9 cellular contexts compared by ENCODE assay signal in the genomic region with DNA sequence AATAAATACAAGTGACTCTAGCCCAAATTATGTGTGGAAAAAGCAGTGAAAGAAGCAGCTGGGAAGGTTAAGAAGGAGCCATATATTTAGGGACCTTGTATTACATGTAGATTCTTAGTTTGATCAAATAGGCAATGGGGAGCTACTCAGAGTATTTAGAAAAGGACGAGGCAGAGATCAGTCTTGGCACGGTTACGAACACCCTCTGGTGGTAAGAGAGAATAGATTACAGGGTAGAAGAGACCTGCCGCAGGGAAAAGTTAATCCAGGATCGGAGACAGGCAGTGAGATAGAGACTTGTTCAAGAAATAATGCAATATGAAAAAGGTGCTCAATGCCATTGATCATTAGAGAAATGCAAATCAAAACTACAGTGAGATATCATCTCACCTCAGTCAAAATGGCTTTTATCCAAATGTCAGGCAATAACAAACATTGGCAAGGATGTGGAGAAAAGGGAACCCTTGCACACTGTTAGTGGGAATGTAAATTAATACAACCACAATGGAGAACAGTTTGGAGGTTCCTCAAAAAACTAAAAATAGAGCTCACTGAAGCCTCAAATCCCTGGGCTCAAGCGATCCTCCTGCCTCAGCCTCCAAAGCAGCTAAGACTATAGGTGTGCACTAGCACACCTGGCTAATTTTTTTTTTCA. TPM values are rescaled to one million over a fixed set of nuclear protein-coding genes. Genes with fewer than 3 reads are reported as not detected.
DNase-seq lines count a peak whose midpoint lies in the region; ATAC-seq, FAIRE-seq and TF ChIP-seq lines count a peak whose summit lies in the region.
"Had no signal": no experiment of that assay in that cellular context is flagged by ENCODE, and none has a peak within 500 bp of the region (broad histone marks: within the 10 kb centered on the region; RNA-seq: fewer than 3 reads in every experiment).

No MANE protein-coding gene starts in this region.

- H3K79me2 ChIP-seq in DND-41 (ENCODE audit: insufficient read depth, low read length): peaks cover 41% of the 10 kb centered on the region
- peaks cover 0 to 21% of the 10 kb centered on the region in 2 experiments; a peak in 3 of 4 replicates for H3K79me2 ChIP-seq in H1 (ENCODE audit: control insufficient read depth in 1 of 2, insufficient read depth in 2 of 2, low read length in 2 of 2)

- H3K27ac ChIP-seq in DND-41 (ENCODE audit: low read length): no peak overlapping the region
- no peak overlapping the region for H3K27ac ChIP-seq in H1 (ENCODE audit: low read depth, low read length)
- H3K27ac ChIP-seq: epithelial cell of prostate had no signal

- H3K36me3 ChIP-seq in DND-41 (ENCODE audit: insufficient read depth, low read length): peaks cover 9% of the 10 kb centered on the region; the same call in 1 of the 2 replicates
- H3K36me3 ChIP-seq in H1 (ENCODE audit: control insufficient read depth in 2 of 4, insufficient read depth in 4 of 4, low read length in 3 of 4): peaks cover 0 to 4% (median 0%) of the 10 kb centered on the region in 4 experiments; a peak in 3 of 8 replicates

- no peak overlapping the region for H3K4ac ChIP-seq in H1 (replicated peaks; ENCODE audit: insufficient read length, low read depth, low read length)

- no peak for ATAC-seq in DND-41 (ENCODE audit: insufficient read depth, low read depth)
- ATAC-seq in HG03342 (IDR thresholded peaks at IDR 0.05; ENCODE audit: unreplicated experiment): no peak
- no peak for ATAC-seq in HG03196 (IDR thresholded peaks at IDR 0.05; ENCODE audit: unreplicated experiment)
- no peak for ATAC-seq in HG03045 (IDR thresholded peaks at IDR 0.05; ENCODE audit: unreplicated experiment)

- H3K4me1 ChIP-seq in DND-41 (ENCODE audit: insufficient read depth, low read length) (no peaks in the 10 kb centered on the region), H1 (replicated peaks in 1 of 4; ENCODE audit: control insufficient read depth in 3 of 4, insufficient read depth in 4 of 4, low read length in 3 of 4) (no peaks in the 10 kb centered on the region)

- no peak overlapping the region for H3K4me3 ChIP-seq in DND-41 (ENCODE audit: low read depth in 1 of 2, low read length in 2 of 2)
- no peak overlapping the region for H3K4me3 ChIP-seq in H1 (ENCODE audit: extremely low read depth in 1 of 4, insufficient read depth in 2 of 4, low read depth in 3 of 4, low read length in 4 of 4)

- TF ChIP-seq CTCF in DND-41 (IDR thresholded peaks at IDR 0.05; ENCODE audit: borderline replicate concordance, extremely low read depth, low read length, poor library complexity, severe bottlenecking): peak; percentile 11
- TF ChIP-seq CTCF in H1 (IDR thresholded peaks at IDR 0.05; ENCODE audit: control extremely low read depth in 1 of 3, insufficient read depth in 1 of 3, low read depth in 1 of 3, low read length in 3 of 3): peak in 2 of 3 experiments; percentile 58 to 72; a peak in 3 of 4 replicates

- H2BK120ac ChIP-seq in H1 (replicated peaks; ENCODE audit: low read depth, low read length): no peak overlapping the region

- TF ChIP-seq POLR2A in H1 (IDR thresholded peaks at IDR 0.05; ENCODE audit: control extremely low read depth in 1 of 2, low read depth in 2 of 2, low read length in 2 of 2): no peak

- DNase-seq in DND-41 (no peak), NCI-H2227 treated with DMSO at 0.1 percent for 48 hours (lab: John Stamatoyannopoulos, UW) (peak; percentile 67), H1 (ENCODE audit: low read depth in 1 of 2, low spot score in 2 of 2) (no peak), mucosa of gallbladder (ENCODE audit: low spot score) (peak; percentile 28)
- DNase-seq in effector CD4-positive, alpha-beta T cell: no peak

- H2BK15ac ChIP-seq in H1 (ENCODE audit: low read length): no peak overlapping the region

- TF ChIP-seq EP300 in H1 (IDR thresholded peaks at IDR 0.05; ENCODE audit: borderline replicate concordance in 1 of 2, low read depth in 2 of 2, low read length in 2 of 2): no peak

- TF ChIP-seq RAD21 in H1 (IDR thresholded peaks at IDR 0.05 in 1 of 2, conservative IDR thresholded peaks at IDR 0.05 in 1 of 2; ENCODE audit: low read depth in 2 of 2, low read length in 2 of 2): peak; percentile 81 to 89

- no peak overlapping the region for H2BK12ac ChIP-seq in H1 (ENCODE audit: low read depth, low read length)

- H4K5ac ChIP-seq in H1 (ENCODE audit: insufficient read length, low read depth, low read length): no peak overlapping the region

- H3K79me1 ChIP-seq in H1 (ENCODE audit: low read depth, low read length): no peaks in the 10 kb centered on the region; the same call in 1 of the 2 replicates

- CTCF ChIA-PET in H1 (lab: Charles Lee; ENCODE audit: partially characterized antibody): interaction anchor here (0.6 to 2.9 kb wide), 33 partner anchors 10 to 621 kb away, joined by 3 to 18 read pairs (median 3); no protein-coding TSS in a partner anchor

- H2BK5ac ChIP-seq in H1 (ENCODE audit: low read depth, low read length): no peak overlapping the region

- no peak overlapping the region for H4K8ac ChIP-seq in H1 (ENCODE audit: extremely low read depth, insufficient read depth, low read length)

- H3K9me3 ChIP-seq in DND-41 (ENCODE audit: insufficient read depth, low read length, severe bottlenecking): no peaks in the 10 kb centered on the region
- H3K9me3 ChIP-seq in H1 (ENCODE audit: insufficient read depth in 2 of 2, low read depth in 1 of 2, low read length in 1 of 2): no peaks in the 10 kb centered on the region

- no peak overlapping the region for H2AK5ac ChIP-seq in H1 (ENCODE audit: low read depth, low read length)

- no peak overlapping the region for H2BK20ac ChIP-seq in H1 (ENCODE audit: low read length)

- no peak overlapping the region for H3K14ac ChIP-seq in H1 (ENCODE audit: insufficient read length)

- H2AFZ ChIP-seq in DND-41 (ENCODE audit: low read depth, low read length) (no peak overlapping the region), H1 (ENCODE audit: low read length) (no peak overlapping the region)

- H4K20me1 ChIP-seq in DND-41 (ENCODE audit: insufficient read depth, low read length): no peaks in the 10 kb centered on the region; the same call in 1 of the 2 replicates
- H4K20me1 ChIP-seq in H1 (replicated peaks in 1 of 2; ENCODE audit: control insufficient read depth in 1 of 2, insufficient read depth in 2 of 2, low read length in 2 of 2): peaks cover 0 to 2% of the 10 kb centered on the region in 2 experiments

- 71% methylated on average over 6 of the region's 6 CpGs; no CpG with 5 or more reads in 1 of the 2 experiments for WGBS in H1 (ENCODE audit: extremely low coverage in 1 of 2, insufficient coverage in 1 of 2, insufficient read length in 1 of 2, insufficient replicate concordance in 2 of 2, low coverage in 1 of 2, low lambda C conversion rate in 2 of 2, missing lambda C conversion rate in 1 of 2), 2 experiments

- H4K91ac ChIP-seq in H1 (replicated peaks; ENCODE audit: insufficient read length, low read length): no peak overlapping the region

- no peak overlapping the region for H3K23ac ChIP-seq in H1 (ENCODE audit: insufficient read length)

- POLR2A ChIA-PET in H1 (lab: Charles Lee; ENCODE audit: partially characterized antibody): interaction anchor here (1.0 to 1.3 kb wide), 2 partner anchors 12 to 410 kb away, joined by 3 to 5 read pairs; a partner anchor contains a TSS

- no peak overlapping the region for H3K9ac ChIP-seq in DND-41 (ENCODE audit: low read depth, low read length)
- no peak overlapping the region for H3K9ac ChIP-seq in H1 (replicated peaks in 1 of 4; ENCODE audit: extremely low read depth in 1 of 4, low read depth in 3 of 4, low read length in 3 of 4)

- H3K18ac ChIP-seq in H1 (ENCODE audit: extremely low read depth, low read length): no peak overlapping the region

- H3K23me2 ChIP-seq in H1 (ENCODE audit: low read depth, low read length): no peaks in the 10 kb centered on the region

- H3K27me3 ChIP-seq in DND-41 (ENCODE audit: insufficient read depth, low read length, poor library complexity) (no peaks in the 10 kb centered on the region), H1 (replicated peaks in 1 of 4; ENCODE audit: control insufficient read depth in 3 of 4, extremely low read depth in 1 of 4, insufficient read depth in 3 of 4, low read length in 3 of 4) (no peaks in the 10 kb centered on the region)

- no peak overlapping the region for H3K56ac ChIP-seq in H1 (replicated peaks; ENCODE audit: insufficient read length, low read depth, low read length)

- FAIRE-seq in H1 (lab: Jason Lieb, UNC): peak; percentile 84

- H3K4me2 ChIP-seq in DND-41 (ENCODE audit: insufficient read depth, low read length): no peak overlapping the region
- H3K4me2 ChIP-seq in H1 (ENCODE audit: insufficient read depth in 1 of 2, low read depth in 2 of 2, low read length in 2 of 2): no peak overlapping the region

TF ChIP-seq in H1, 55 proteins besides CTCF, POLR2A, EP300 and RAD21 (continues in another document):
- TF ChIP-seq EZH2 (IDR thresholded peaks at IDR 0.05; ENCODE audit: low read depth, low read length, severe bottlenecking) (no peak), JUN (IDR thresholded peaks at IDR 0.05; ENCODE audit: low read depth, low read length) (no peak), RNF2 (IDR thresholded peaks at IDR 0.05; ENCODE audit: borderline replicate concordance, low read depth, low read length, missing control alignments, poor library complexity, severe bottlenecking) (no peak), TCF12 (IDR thresholded peaks at IDR 0.05; ENCODE audit: low read depth, low read length) (no peak), RFX5 (IDR thresholded peaks at IDR 0.05; ENCODE audit: borderline replicate concordance, low read depth, low read length) (no peak)

RNA-seq across cellular contexts. Expression of a gene that starts 12.0 kb away (rescaled TPM):
- 16.4 and 18.3 TPM in 2 replicates for total RNA-seq in H1 (2021; fragmentation: NEBNext Ultra II Directional; extraction: Animal tissue kit (Norgen Biotek cat#: 25700))
- polyA plus RNA-seq in H1 (2011; rRNA removed): 4.6 and 10.7 TPM in 2 replicates
- 12.0 TPM for polyA plus RNA-seq in H1 (2011; cell fraction: cytosol; rRNA removed)
- polyA plus RNA-seq in H1 (2011; cell fraction: nucleus; rRNA removed): 3.5 TPM
- 11.9 to 20.1 TPM (median 13.9 TPM) in 4 replicates for polyA plus RNA-seq in H1 (2012, experiment 1 of 2)
- polyA plus RNA-seq in H1 (2012, experiment 2 of 2): 4.3 TPM
- polyA plus RNA-seq in H1 (2013, experiment 1 of 2): 8.8 TPM
- polyA plus RNA-seq in H1 (2013, experiment 2 of 2): 10.3 TPM
- 12.0 and 14.2 TPM in 2 replicates for polyA minus RNA-seq in H1 (2011; rRNA and poly(A)+ RNA removed)
- polyA minus RNA-seq in H1 (2011; cell fraction: cytosol; rRNA and poly(A)+ RNA removed): 7.2 TPM
- 7.4 TPM for polyA minus RNA-seq in H1 (2011; cell fraction: nucleus; rRNA and poly(A)+ RNA removed)
- total RNA-seq in mucosa of gallbladder: 21.5 TPM

RNA-seq across cellular contexts. Expression of a gene that starts 44.7 kb away (rescaled TPM):
- 11.6 and 12.2 TPM in 2 replicates for total RNA-seq in H1 (2021; fragmentation: NEBNext Ultra II Directional; extraction: Animal tissue kit (Norgen Biotek cat#: 25700))
- polyA plus RNA-seq in H1 (2011; rRNA removed): 4.0 and 4.3 TPM in 2 replicates
- 5.2 TPM for polyA plus RNA-seq in H1 (2011; cell fraction: cytosol; rRNA removed)
- polyA plus RNA-seq in H1 (2011; cell fraction: nucleus; rRNA removed): 4.5 TPM
- polyA plus RNA-seq in H1 (2012, experiment 1 of 2): 5.6 to 8.1 TPM (median 6.8 TPM) in 4 replicates
- polyA plus RNA-seq in H1 (2012, experiment 2 of 2): 0.41 TPM
- polyA plus RNA-seq in H1 (2013, experiment 1 of 2): 5.0 TPM
- polyA plus RNA-seq in H1 (2013, experiment 2 of 2): 4.6 TPM
- 12.8 and 15.9 TPM in 2 replicates for polyA minus RNA-seq in H1 (2011; rRNA and poly(A)+ RNA removed)
- 9.5 TPM for polyA minus RNA-seq in H1 (2011; cell fraction: cytosol; rRNA and poly(A)+ RNA removed)
- 8.9 TPM for polyA minus RNA-seq in H1 (2011; cell fraction: nucleus; rRNA and poly(A)+ RNA removed)
- total RNA-seq in mucosa of gallbladder: 8.9 TPM

Comparison
In these comparisons a context has a peak if more than half of its experiments do, and no peak if none do; other contexts are left out.
1. DNase-seq: peak in NCI-H2227 treated with DMSO at 0.1 percent for 48 hours (single experiment) and mucosa of gallbladder (single experiment); none in DND-41 (single experiment), H1 (0 of 2) and effector CD4-positive, alpha-beta T cell (single experiment).